16 cellular contexts compared by ENCODE assay signal in the genomic region with DNA sequence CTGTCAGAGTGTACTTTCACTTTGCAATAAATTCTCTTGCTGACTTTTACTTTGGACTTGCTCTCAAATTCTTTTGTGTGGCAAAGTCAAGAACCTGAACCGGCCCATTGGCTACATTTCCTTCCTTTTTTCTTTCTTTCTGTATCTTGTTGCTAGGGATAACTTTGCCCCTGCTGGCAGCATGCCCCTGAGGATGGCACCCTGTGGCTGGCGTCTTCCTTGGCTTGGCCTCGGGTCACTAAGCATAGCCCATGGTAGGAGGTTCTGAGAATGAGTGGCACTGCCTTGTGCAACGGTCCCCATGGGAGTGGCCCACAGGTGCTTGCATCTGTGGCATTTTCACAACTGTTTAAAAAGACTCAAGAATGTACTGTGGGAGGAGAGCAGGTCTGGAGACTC. TPM values are rescaled to one million over a fixed set of nuclear protein-coding genes. Genes with fewer than 3 reads are reported as not detected.
DNase-seq lines count a peak whose midpoint lies in the region; ATAC-seq and TF ChIP-seq lines count a peak whose summit lies in the region.
"Had no signal": no experiment of that assay in that cellular context is flagged by ENCODE, and none has a peak within 500 bp of the region (broad histone marks: within the 10 kb centered on the region; RNA-seq: fewer than 3 reads in every experiment).

No MANE protein-coding gene starts in this region.

- no peaks in the 10 kb centered on the region for H3K36me3 Mint-ChIP-seq in activated naive CD4-positive, alpha-beta T cell treated with anti-CD3 and anti-CD28 coated beads for 36 hours (ENCODE audit: low read depth)
- peaks cover 15% of the 10 kb centered on the region for H3K36me3 Mint-ChIP-seq in effector memory CD8-positive, alpha-beta T cell (ENCODE audit: insufficient read depth)

- peak overlapping the region; percentile 53 for H3K4me3 Mint-ChIP-seq in activated naive CD4-positive, alpha-beta T cell treated with anti-CD3 and anti-CD28 coated beads for 36 hours
- H3K4me3 Mint-ChIP-seq in effector memory CD8-positive, alpha-beta T cell, result peak overlapping the region; percentile 67 to 76

- no peak for TF ChIP-seq EP300 in upper lobe of left lung (IDR thresholded peaks at IDR 0.05)

- no peaks in the 10 kb centered on the region for H3K9me3 Mint-ChIP-seq in activated naive CD4-positive, alpha-beta T cell treated with anti-CD3 and anti-CD28 coated beads for 36 hours
- no peaks in the 10 kb centered on the region for H3K9me3 Mint-ChIP-seq in effector memory CD8-positive, alpha-beta T cell

- no peak for TF ChIP-seq CTCF in OCI-LY3 (IDR thresholded peaks at IDR 0.05; ENCODE audit: low read depth, low read length)
- no peak for TF ChIP-seq CTCF in upper lobe of left lung (IDR thresholded peaks at IDR 0.05)

- TF ChIP-seq POLR2A in upper lobe of left lung (IDR thresholded peaks at IDR 0.05), result no peak
- no peak for TF ChIP-seq POLR2A in GM18505 (IDR thresholded peaks at IDR 0.05; ENCODE audit: borderline replicate concordance, extremely low read depth, insufficient read depth, insufficient read length)

- H3K9me3 ChIP-seq in OCI-LY3 (ENCODE audit: insufficient read depth, low read length), result no peaks in the 10 kb centered on the region
- H3K9me3 ChIP-seq in upper lobe of left lung, result no peaks in the 10 kb centered on the region
- H3K9me3 ChIP-seq: esophagus muscularis mucosa had no signal

- intact Hi-C loops in activated naive CD4-positive, alpha-beta T cell treated with anti-CD3 and anti-CD28 coated beads for 36 hours (cut with micrococcal nuclease), result loop anchor here (1.0 to 5.0 kb wide), 2 partner anchors 12 to 258 kb away; no protein-coding TSS in a partner anchor

- H3K27ac Mint-ChIP-seq in activated naive CD4-positive, alpha-beta T cell treated with anti-CD3 and anti-CD28 coated beads for 36 hours, result no peak overlapping the region
- H3K27ac Mint-ChIP-seq in effector memory CD8-positive, alpha-beta T cell, result peak overlapping the region; percentile 83 to 91

- DNase-seq in activated naive CD4-positive, alpha-beta T cell treated with anti-CD3 and anti-CD28 coated beads for 36 hours, result no peak
- no peak for DNase-seq in activated naive CD4-positive, alpha-beta T cell treated with anti-CD3 and anti-CD28 coated beads, Interleukin-2, amount 50 U/mL, for 16 hours
- no peak for DNase-seq in effector memory CD8-positive, alpha-beta T cell
- DNase-seq in upper lobe of left lung (no peak), H4 (ENCODE audit: low spot score) (no peak)
- DNase-seq: AML-193; Kasumi-1; NCI-H187; NCI-H748 treated with DMSO at 0.1 percent for 48 hours; stimulated activated CD8-positive, alpha-beta memory T cell treated with anti-CD3 and anti-CD28 coated beads, Interleukin-4, amount 100 ng/mL, for 48 hours had no signal

- H3K27ac ChIP-seq in OCI-LY3 (ENCODE audit: low read length) (no peak overlapping the region), upper lobe of left lung (peak overlapping the region in 3 of 4 donors; percentile 13 to 26 (median 16))
- H3K27ac ChIP-seq: esophagus muscularis mucosa, parathyroid adenoma had no signal

- H3K27me3 Mint-ChIP-seq in activated naive CD4-positive, alpha-beta T cell treated with anti-CD3 and anti-CD28 coated beads for 36 hours (ENCODE audit: low read depth), result no peaks in the 10 kb centered on the region
- peaks cover 0 to 2% of the 10 kb centered on the region in 2 donors for H3K27me3 Mint-ChIP-seq in effector memory CD8-positive, alpha-beta T cell

- H3K4me1 ChIP-seq in OCI-LY3 (ENCODE audit: low read length) (peaks cover 13% of the 10 kb centered on the region), upper lobe of left lung (no peaks in the 10 kb centered on the region)
- H3K4me1 ChIP-seq: esophagus muscularis mucosa, parathyroid adenoma had no signal

- no peaks in the 10 kb centered on the region for H4K20me1 ChIP-seq in OCI-LY3 (ENCODE audit: insufficient read depth, low read length)

- H2AFZ ChIP-seq in OCI-LY3 (ENCODE audit: low read depth, low read length), result no peak overlapping the region
- H2AFZ ChIP-seq: parathyroid adenoma had no signal

- no peaks in the 10 kb centered on the region for H3K79me2 ChIP-seq in OCI-LY3 (ENCODE audit: low read length)
- H3K79me2 ChIP-seq: parathyroid adenoma had no signal

- peak overlapping the region; percentile 62 for H3K4me3 ChIP-seq in OCI-LY3 (ENCODE audit: low read length)
- no peak overlapping the region for H3K4me3 ChIP-seq in upper lobe of left lung
- H3K4me3 ChIP-seq: esophagus muscularis mucosa had no signal

- H3K36me3 ChIP-seq in OCI-LY3 (replicated peaks; ENCODE audit: low read depth, low read length) (no peaks in the 10 kb centered on the region), upper lobe of left lung (no peaks in the 10 kb centered on the region)
- H3K36me3 ChIP-seq: esophagus muscularis mucosa had no signal

- peak overlapping the region; percentile 68 for H3K4me2 ChIP-seq in OCI-LY3 (ENCODE audit: low read length)

- peaks cover 20% of the 10 kb centered on the region for H3K27me3 ChIP-seq in OCI-LY3 (ENCODE audit: low read depth, low read length)
- no peaks in the 10 kb centered on the region for H3K27me3 ChIP-seq in upper lobe of left lung

- CTCF ChIA-PET in activated naive CD4-positive, alpha-beta T cell treated with anti-CD3 and anti-CD28 coated beads for 36 hours (lab: Charles Lee), result interaction anchor here (0.8 to 3.5 kb wide), 9 partner anchors 12 to 59 kb away, joined by 4 to 14 read pairs (median 6); no protein-coding TSS in a partner anchor

- WGBS in upper lobe of left lung, 2 donors, result 34 to 43% methylated on average over 4 of the region's 4 CpGs

- peak; percentile 13 for ATAC-seq in effector memory CD8-positive, alpha-beta T cell (replicated peaks)
- ATAC-seq in upper lobe of left lung (ENCODE audit: low FRiP score in 2 of 2) (no peak), GM18505 (IDR thresholded peaks at IDR 0.05; ENCODE audit: unreplicated experiment) (no peak), GM21619 (IDR thresholded peaks at IDR 0.05; ENCODE audit: unreplicated experiment) (no peak)

- no peak overlapping the region for H3K9ac ChIP-seq in OCI-LY3 (ENCODE audit: low read length)
- H3K9ac ChIP-seq: parathyroid adenoma had no signal

- peaks cover 67% of the 10 kb centered on the region for H3K4me1 Mint-ChIP-seq in activated naive CD4-positive, alpha-beta T cell treated with anti-CD3 and anti-CD28 coated beads for 36 hours (ENCODE audit: low read depth)
- H3K4me1 Mint-ChIP-seq in effector memory CD8-positive, alpha-beta T cell (ENCODE audit: low read depth in 2 of 2), result peaks cover 56 to 64% of the 10 kb centered on the region in 2 donors

RNA-seq across cellular contexts. Expression of gene HLA-F, which starts 14.1 kb away (rescaled TPM):
- 100 to 1,000 TPM; 282 to 310 TPM for total RNA-seq in activated naive CD4-positive, alpha-beta T cell treated with anti-CD3 and anti-CD28 coated beads for 36 hours
- 100 to 1,000 TPM; 163 to 418 (median 191) TPM for total RNA-seq in upper lobe of left lung
- total RNA-seq in H4 (2014; rRNA removed; shearing (Covaris generic)), result 17.5 and 20.3 TPM in 2 replicates

RNA-seq across cellular contexts. Expression of gene ZFP57, which starts 28.2 kb away (rescaled TPM):
- not detected for total RNA-seq in activated naive CD4-positive, alpha-beta T cell treated with anti-CD3 and anti-CD28 coated beads for 36 hours
- total RNA-seq in upper lobe of left lung, result 1 to 10 TPM in 1 of 6 donors, under 1 TPM in 1, not detected in 4; 0.30 to 2.1 TPM
- not detected in 2 replicates for total RNA-seq in H4 (2014; rRNA removed; shearing (Covaris generic))
- total RNA-seq: chondrocyte had no signal

RNA-seq across cellular contexts. Expression of gene MOG, which starts 52.3 kb away (rescaled TPM):
- total RNA-seq in activated naive CD4-positive, alpha-beta T cell treated with anti-CD3 and anti-CD28 coated beads for 36 hours, result not detected
- not detected for total RNA-seq in upper lobe of left lung
- not detected in 2 replicates for total RNA-seq in H4 (2014; rRNA removed; shearing (Covaris generic))
- total RNA-seq: esophagus muscularis mucosa had no signal
